In genomic region chr6:130054725-130055124, GRCh38 we compare ENCODE assay signal across 23 cellular contexts. TPM values are rescaled to one million over a fixed set of nuclear protein-coding genes. Genes with fewer than 3 reads are reported as not detected.
DNase-seq lines count a peak whose midpoint lies in the region; ATAC-seq and TF ChIP-seq lines count a peak whose summit lies in the region.
"Had no signal": no experiment of that assay in that cellular context is flagged by ENCODE, and none has a peak within 500 bp of the region (broad histone marks: within the 10 kb centered on the region; RNA-seq: fewer than 3 reads in every experiment).

No MANE protein-coding gene starts in this region.

- DNase-seq in activated naive CD4-positive, alpha-beta T cell treated with anti-CD3 and anti-CD28 coated beads for 36 hours = no peak
- DNase-seq in T-cell (no peak), nephron progenitor cell (no peak)
- no peak for DNase-seq in natural killer cell treated with Interleukin-12 subunit alpha and Interleukin-12 subunit beta and Interleukin-15 and Interleukin-18, amount 100 ng/mL, for 72 hours (ENCODE audit: low spot score)
- DNase-seq: AML-193, Calu3, DND-41, Karpas-422, NCI-H1092, NCI-H1417 treated with DMSO at 0.1 percent for 48 hours, NCI-H187, NCI-H2081 treated with DMSO at 0.1 percent for 48 hours, NCI-H2171, NCI-H226, NCI-H510A, NCI-H69, Right ventricle myocardium superior, RPMI8226 had no signal

- H3K4me3 Mint-ChIP-seq in activated naive CD4-positive, alpha-beta T cell treated with anti-CD3 and anti-CD28 coated beads, Interleukin-2, amount 50 U/mL, for 24 hours = no peak overlapping the region
- no peak overlapping the region for H3K4me3 Mint-ChIP-seq in activated naive CD4-positive, alpha-beta T cell treated with anti-CD3 and anti-CD28 coated beads for 36 hours
- H3K4me3 Mint-ChIP-seq in T-cell = no peak overlapping the region
- no peak overlapping the region for H3K4me3 Mint-ChIP-seq in nephron progenitor cell
- no peak overlapping the region for H3K4me3 Mint-ChIP-seq in natural killer cell treated with Interleukin-12 subunit alpha and Interleukin-12 subunit beta and Interleukin-15 and Interleukin-18, amount 100 ng/mL, for 72 hours

- TF ChIP-seq CTCF in nephron progenitor cell (IDR thresholded peaks at IDR 0.05) = no peak

- no peaks in the 10 kb centered on the region for H3K27me3 Mint-ChIP-seq in activated naive CD4-positive, alpha-beta T cell treated with anti-CD3 and anti-CD28 coated beads, Interleukin-2, amount 50 U/mL, for 24 hours
- no peaks in the 10 kb centered on the region for H3K27me3 Mint-ChIP-seq in activated naive CD4-positive, alpha-beta T cell treated with anti-CD3 and anti-CD28 coated beads for 36 hours (ENCODE audit: low read depth)
- no peaks in the 10 kb centered on the region for H3K27me3 Mint-ChIP-seq in T-cell
- H3K27me3 Mint-ChIP-seq in nephron progenitor cell (ENCODE audit: low read depth, poor library complexity) = no peaks in the 10 kb centered on the region
- H3K27me3 Mint-ChIP-seq in natural killer cell treated with Interleukin-12 subunit alpha and Interleukin-12 subunit beta and Interleukin-15 and Interleukin-18, amount 100 ng/mL, for 72 hours = no peaks in the 10 kb centered on the region

- intact Hi-C loops in activated naive CD4-positive, alpha-beta T cell treated with anti-CD3 and anti-CD28 coated beads for 36 hours (cut with micrococcal nuclease) = no loop called here

- peaks cover 33% of the 10 kb centered on the region for H3K4me1 Mint-ChIP-seq in activated naive CD4-positive, alpha-beta T cell treated with anti-CD3 and anti-CD28 coated beads, Interleukin-2, amount 50 U/mL, for 24 hours
- H3K4me1 Mint-ChIP-seq in activated naive CD4-positive, alpha-beta T cell treated with anti-CD3 and anti-CD28 coated beads for 36 hours (ENCODE audit: low read depth) = peaks cover 11% of the 10 kb centered on the region
- H3K4me1 Mint-ChIP-seq in T-cell = peaks cover 12 to 30% (median 25%) of the 10 kb centered on the region in 3 donors
- H3K4me1 Mint-ChIP-seq in nephron progenitor cell = no peaks in the 10 kb centered on the region
- peaks cover 15 to 16% of the 10 kb centered on the region in 2 donors for H3K4me1 Mint-ChIP-seq in natural killer cell treated with Interleukin-12 subunit alpha and Interleukin-12 subunit beta and Interleukin-15 and Interleukin-18, amount 100 ng/mL, for 72 hours (ENCODE audit: low read depth in 2 of 2)

- POLR2A ChIA-PET in T-cell (lab: Charles Lee) = interaction anchor here in 1 of 2 donors (0.7 kb wide), 1 partner anchor 1126 kb away, joined by 3 read pairs; no protein-coding TSS in a partner anchor

- peak overlapping the region; percentile 42 for H3K27ac Mint-ChIP-seq in activated naive CD4-positive, alpha-beta T cell treated with anti-CD3 and anti-CD28 coated beads, Interleukin-2, amount 50 U/mL, for 24 hours
- no peak overlapping the region for H3K27ac Mint-ChIP-seq in activated naive CD4-positive, alpha-beta T cell treated with anti-CD3 and anti-CD28 coated beads for 36 hours
- H3K27ac Mint-ChIP-seq in T-cell (peak overlapping the region; percentile 9 to 13), nephron progenitor cell (peak overlapping the region; percentile 13)
- H3K27ac Mint-ChIP-seq in natural killer cell treated with Interleukin-12 subunit alpha and Interleukin-12 subunit beta and Interleukin-15 and Interleukin-18, amount 100 ng/mL, for 72 hours = no peak overlapping the region

- CTCF ChIA-PET in activated naive CD4-positive, alpha-beta T cell treated with anti-CD3 and anti-CD28 coated beads for 36 hours (lab: Charles Lee) = interaction anchor here (0.6 to 2.0 kb wide), 4 partner anchors 11 to 328 kb away, joined by 3 to 5 read pairs (median 4); no protein-coding TSS in a partner anchor
- CTCF ChIA-PET in T-cell (lab: Charles Lee) = no interaction called here

- H3K9me3 Mint-ChIP-seq in activated naive CD4-positive, alpha-beta T cell treated with anti-CD3 and anti-CD28 coated beads, Interleukin-2, amount 50 U/mL, for 24 hours = no peaks in the 10 kb centered on the region
- H3K9me3 Mint-ChIP-seq in activated naive CD4-positive, alpha-beta T cell treated with anti-CD3 and anti-CD28 coated beads for 36 hours = no peaks in the 10 kb centered on the region
- H3K9me3 Mint-ChIP-seq in T-cell (no peaks in the 10 kb centered on the region), nephron progenitor cell (no peaks in the 10 kb centered on the region)
- no peaks in the 10 kb centered on the region for H3K9me3 Mint-ChIP-seq in natural killer cell treated with Interleukin-12 subunit alpha and Interleukin-12 subunit beta and Interleukin-15 and Interleukin-18, amount 100 ng/mL, for 72 hours

- H3K36me3 Mint-ChIP-seq in activated naive CD4-positive, alpha-beta T cell treated with anti-CD3 and anti-CD28 coated beads, Interleukin-2, amount 50 U/mL, for 24 hours = peaks cover 45% of the 10 kb centered on the region
- peaks cover 46% of the 10 kb centered on the region for H3K36me3 Mint-ChIP-seq in activated naive CD4-positive, alpha-beta T cell treated with anti-CD3 and anti-CD28 coated beads for 36 hours (ENCODE audit: low read depth)
- H3K36me3 Mint-ChIP-seq in T-cell (peaks cover 77% of the 10 kb centered on the region), nephron progenitor cell (ENCODE audit: low read depth) (peaks cover 82% of the 10 kb centered on the region)
- H3K36me3 Mint-ChIP-seq in natural killer cell treated with Interleukin-12 subunit alpha and Interleukin-12 subunit beta and Interleukin-15 and Interleukin-18, amount 100 ng/mL, for 72 hours = peaks cover 36% of the 10 kb centered on the region

- ATAC-seq in T-cell (replicated peaks in 1 of 4) = no peak
- ATAC-seq in natural killer cell treated with Interleukin-12 subunit alpha and Interleukin-12 subunit beta and Interleukin-15 and Interleukin-18, amount 100 ng/mL, for 72 hours = no peak
- no peak for ATAC-seq in GM19328 (IDR thresholded peaks at IDR 0.05; ENCODE audit: unreplicated experiment)
- no peak for ATAC-seq in HG02884 (IDR thresholded peaks at IDR 0.05; ENCODE audit: unreplicated experiment)
- ATAC-seq: HCT116, HepG2 had no signal

RNA-seq across cellular contexts. Expression of gene L3MBTL3, which starts 36.3 kb away (rescaled TPM):
- total RNA-seq in activated naive CD4-positive, alpha-beta T cell treated with anti-CD3 and anti-CD28 coated beads for 36 hours = 1 to 10 TPM; 3.1 to 5.0 TPM
- total RNA-seq in T-cell = 10 to 100 TPM; 22.5 to 52.8 (median 30.4) TPM
- total RNA-seq in natural killer cell treated with Interleukin-12 subunit alpha and Interleukin-12 subunit beta and Interleukin-15 and Interleukin-18, amount 100 ng/mL, for 72 hours = 10 to 100 TPM in 1 of 2 donors, 1 to 10 TPM in 1; 7.4 to 12.5 TPM

Comparison
In these comparisons a context has a peak if more than half of its experiments do, and no peak if none do; other contexts are left out.
1. H3K27ac Mint-ChIP-seq: peak in activated naive CD4-positive, alpha-beta T cell treated with anti-CD3 and anti-CD28 coated beads, Interleukin-2, amount 50 U/mL, for 24 hours (single experiment), T-cell (2 of 2) and nephron progenitor cell (single experiment); none in activated naive CD4-positive, alpha-beta T cell treated with anti-CD3 and anti-CD28 coated beads for 36 hours (single experiment) and natural killer cell treated with Interleukin-12 subunit alpha and Interleukin-12 subunit beta and Interleukin-15 and Interleukin-18, amount 100 ng/mL, for 72 hours (0 of 2).